Comparison of ENCODE assay signal across 18 cellular contexts in the genomic region with DNA sequence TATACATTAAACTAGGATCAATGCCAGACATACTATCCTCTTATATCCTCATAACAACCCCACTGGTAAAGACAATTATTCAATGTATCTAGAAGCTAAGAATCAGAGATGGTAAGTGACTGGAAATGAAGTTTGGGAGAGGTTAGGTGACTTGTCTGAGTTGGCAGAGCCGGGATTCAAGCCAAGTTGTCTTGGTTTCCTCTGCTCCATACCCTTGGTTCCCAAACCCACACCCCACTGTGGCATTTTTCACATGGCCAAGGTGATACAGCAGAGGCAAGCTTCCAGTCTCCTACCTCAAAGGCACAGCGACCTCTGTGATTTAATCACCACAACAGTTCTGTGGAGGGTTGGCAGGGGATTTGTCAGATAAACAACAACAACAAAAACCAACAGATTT. TPM values are rescaled to one million over a fixed set of nuclear protein-coding genes. Genes with fewer than 3 reads are reported as not detected.
A peak's percentile ranks its signal among the peaks of the same experiment; 100 is the strongest.
DNase-seq lines count a peak whose midpoint lies in the region; ATAC-seq and TF ChIP-seq lines count a peak whose summit lies in the region.
"Had no signal": no experiment of that assay in that cellular context is flagged by ENCODE, and none has a peak within 500 bp of the region (broad histone marks: within the 10 kb centered on the region; RNA-seq: fewer than 3 reads in every experiment).

No MANE protein-coding gene starts in this region.

- 0 out of 2 replicates have a peak overlapping the region, but pooled peaks have one; percentile 9 for H2AFZ ChIP-seq in PC-9
- H2AFZ ChIP-seq: parathyroid adenoma had no signal

- H3K79me2 ChIP-seq in PC-9 (ENCODE audit: low read depth) = no peaks in the 10 kb centered on the region
- H3K79me2 ChIP-seq: parathyroid adenoma had no signal

- no peak overlapping the region for H3K4me3 ChIP-seq in PC-9
- no peak overlapping the region for H3K4me3 ChIP-seq in dorsolateral prefrontal cortex
- no peak overlapping the region for H3K4me3 ChIP-seq in upper lobe of right lung
- no peak overlapping the region for H3K4me3 ChIP-seq in vagina
- H3K4me3 ChIP-seq: heart right ventricle, sigmoid colon had no signal

- POLR2A ChIA-PET in PC-9 (lab: Charles Lee; ENCODE audit: unreplicated experiment) = interaction anchor here (0.7 kb wide), 1 partner anchor 29 kb away, joined by 6 read pairs; no protein-coding TSS in a partner anchor
- POLR2A ChIA-PET in activated CD4-positive, alpha-beta memory T cell treated with anti-CD3 and anti-CD28 coated beads, Interleukin-2, amount 10 ng/mL, durations not matched to agents 7 days and 5 days (lab: Charles Lee) = interaction anchor here (1.1 to 1.9 kb wide), 2 partner anchors 34 to 42 kb away, joined by 3 to 5 read pairs; partner anchors contain the start of gene ADRB2

- BruUV-seq in PC-9 (replicated peaks; lab: Mats Ljungman, UMichigan) = no TSS peak

- H3K27ac ChIP-seq in PC-9 = no peak overlapping the region
- H3K27ac ChIP-seq in dorsolateral prefrontal cortex = no peak overlapping the region
- no peak overlapping the region for H3K27ac ChIP-seq in upper lobe of right lung
- H3K27ac ChIP-seq in vagina = no peak overlapping the region
- H3K27ac ChIP-seq: heart right ventricle, parathyroid adenoma, sigmoid colon had no signal

- no peaks in the 10 kb centered on the region for H3K36me3 ChIP-seq in PC-9 (ENCODE audit: low read depth)
- H3K36me3 ChIP-seq in upper lobe of right lung = no peaks in the 10 kb centered on the region
- no peaks in the 10 kb centered on the region for H3K36me3 ChIP-seq in vagina
- H3K36me3 ChIP-seq: heart right ventricle, sigmoid colon had no signal

- H3K9me2 ChIP-seq in PC-9 (ENCODE audit: insufficient read depth) = no peaks in the 10 kb centered on the region

- H3K9me3 ChIP-seq in PC-9 (ENCODE audit: insufficient read depth, low read depth) (no peaks in the 10 kb centered on the region; the same call in 1 of the 2 replicates), upper lobe of right lung (no peaks in the 10 kb centered on the region), vagina (no peaks in the 10 kb centered on the region)
- H3K9me3 ChIP-seq: heart right ventricle, sigmoid colon had no signal

- H3K36me3 Mint-ChIP-seq in activated CD4-positive, alpha-beta memory T cell treated with anti-CD3 and anti-CD28 coated beads, Interleukin-2, amount 10 ng/mL, durations not matched to agents 7 days and 5 days (ENCODE audit: low read depth) = no peaks in the 10 kb centered on the region
- H3K36me3 Mint-ChIP-seq: naive B cell, T-cell had no signal

- no peaks in the 10 kb centered on the region for H3K9me3 Mint-ChIP-seq in activated CD4-positive, alpha-beta memory T cell treated with anti-CD3 and anti-CD28 coated beads, Interleukin-2, amount 10 ng/mL, durations not matched to agents 7 days and 5 days
- H3K9me3 Mint-ChIP-seq: naive B cell, T-cell had no signal

- H3K4me1 ChIP-seq in PC-9 (replicated peaks; ENCODE audit: insufficient read depth) (no peaks in the 10 kb centered on the region), upper lobe of right lung (no peaks in the 10 kb centered on the region), vagina (no peaks in the 10 kb centered on the region)
- H3K4me1 ChIP-seq: parathyroid adenoma, sigmoid colon had no signal

- CTCF ChIA-PET in PC-9 (lab: Charles Lee) = interaction anchor here (1.2 kb wide), 1 partner anchor 34 kb away, joined by 3 read pairs; no protein-coding TSS in a partner anchor
- CTCF ChIA-PET in activated CD4-positive, alpha-beta memory T cell treated with anti-CD3 and anti-CD28 coated beads, Interleukin-2, amount 10 ng/mL, durations not matched to agents 7 days and 5 days (lab: Charles Lee) = interaction anchor here (1.0 to 1.4 kb wide), 6 partner anchors 19 to 166 kb away, joined by 3 to 5 read pairs (median 4); no protein-coding TSS in a partner anchor

- TF ChIP-seq POLR2A in vagina (IDR thresholded peaks at IDR 0.05) = no peak

- H3F3A ChIP-seq in PC-9 (ENCODE audit: insufficient read depth, low read depth) = no peaks in the 10 kb centered on the region

- intact Hi-C loops in PC-9 (cut with micrococcal nuclease; ENCODE audit: unreplicated experiment) = no loop called here
- intact Hi-C loops in dorsolateral prefrontal cortex (cut with DNase I) = no loop called here
- intact Hi-C loops in upper lobe of right lung (cut with DNase I) = no loop called here
- intact Hi-C loops in vagina (cut with DNase I) = no loop called here

- H4K20me1 ChIP-seq in PC-9 (ENCODE audit: insufficient read depth) = no peaks in the 10 kb centered on the region

- H3K27me3 Mint-ChIP-seq in activated CD4-positive, alpha-beta memory T cell treated with anti-CD3 and anti-CD28 coated beads, Interleukin-2, amount 10 ng/mL, durations not matched to agents 7 days and 5 days = peaks cover 18% of the 10 kb centered on the region
- H3K27me3 Mint-ChIP-seq: naive B cell had no signal

- TF ChIP-seq CTCF in PC-9 (conservative IDR thresholded peaks at IDR 0.05) = no peak
- TF ChIP-seq CTCF in dorsolateral prefrontal cortex (IDR thresholded peaks at IDR 0.05 in 54 of 56, conservative IDR thresholded peaks at IDR 0.05 in 2 of 56; ENCODE audit: low read depth in 1 of 56, partially characterized antibody in 56 of 56) = no peak
- no peak for TF ChIP-seq CTCF in upper lobe of right lung (IDR thresholded peaks at IDR 0.05)
- TF ChIP-seq CTCF in vagina (IDR thresholded peaks at IDR 0.05) = no peak

- ATAC-seq in GM19463 (IDR thresholded peaks at IDR 0.05; ENCODE audit: unreplicated experiment) = peak; percentile 0
- peak; percentile 26 for ATAC-seq in esophagus mucosa
- ATAC-seq in upper lobe of right lung = no peak
- ATAC-seq: heart right ventricle, Right ventricle myocardium inferior, T-cell had no signal

- DNase-seq in Daoy (ENCODE audit: low read depth) (peak; percentile 54), PC-9 (peak in 1 of 2 experiments; percentile 52), dorsolateral prefrontal cortex (no peak), upper lobe of right lung (no peak), vagina (ENCODE audit: extremely low spot score in 2 of 2) (no peak)
- DNase-seq in activated CD4-positive, alpha-beta memory T cell treated with anti-CD3 and anti-CD28 coated beads, Interleukin-2, amount 10 ng/mL, durations not matched to agents 7 days and 5 days = no peak
- DNase-seq: activated CD4-positive, alpha-beta T cell treated with anti-CD3 and anti-CD28 coated beads, Interleukin-2, amount 50 U/mL, for 4 hours; amygdala; effector CD4-positive, alpha-beta T cell; heart right ventricle; naive B cell; NCI-H146; sigmoid colon; T-cell had no signal

- H3K27me3 ChIP-seq in PC-9 (ENCODE audit: insufficient read depth, low read depth) (no peaks in the 10 kb centered on the region), dorsolateral prefrontal cortex (no peaks in the 10 kb centered on the region), upper lobe of right lung (no peaks in the 10 kb centered on the region), vagina (no peaks in the 10 kb centered on the region)
- H3K27me3 ChIP-seq: sigmoid colon had no signal

- no peak overlapping the region for H3K4me3 Mint-ChIP-seq in activated CD4-positive, alpha-beta memory T cell treated with anti-CD3 and anti-CD28 coated beads, Interleukin-2, amount 10 ng/mL, durations not matched to agents 7 days and 5 days
- H3K4me3 Mint-ChIP-seq: naive B cell, T-cell had no signal

- no peak overlapping the region for H3K4me2 ChIP-seq in PC-9

- peaks cover 36% of the 10 kb centered on the region for H3K4me1 Mint-ChIP-seq in activated CD4-positive, alpha-beta memory T cell treated with anti-CD3 and anti-CD28 coated beads, Interleukin-2, amount 10 ng/mL, durations not matched to agents 7 days and 5 days

- H3K27ac Mint-ChIP-seq in activated CD4-positive, alpha-beta memory T cell treated with anti-CD3 and anti-CD28 coated beads, Interleukin-2, amount 10 ng/mL, durations not matched to agents 7 days and 5 days = no peak overlapping the region
- H3K27ac Mint-ChIP-seq: naive B cell, T-cell had no signal

RNA-seq across cellular contexts. Expression of gene ADRB2, which starts 34.7 kb away (rescaled TPM):
- 2.1 and 3.7 TPM in 2 replicates for total RNA-seq in Daoy (2014; rRNA removed; shearing (Covaris generic))
- total RNA-seq in PC-9 (2021) (2.8 and 3.1 TPM in 2 replicates), esophagus mucosa (2.8 TPM), dorsolateral prefrontal cortex (1 to 10 TPM; 1.1 to 6.1 (median 2.8) TPM), upper lobe of right lung (28.0 TPM), vagina (43.2 TPM)
- total RNA-seq in activated CD4-positive, alpha-beta memory T cell treated with anti-CD3 and anti-CD28 coated beads, Interleukin-2, amount 10 ng/mL, durations not matched to agents 7 days and 5 days = 1 to 10 TPM; 6.7 to 6.9 TPM
